27 cellular contexts compared by ENCODE assay signal in the genomic region with DNA sequence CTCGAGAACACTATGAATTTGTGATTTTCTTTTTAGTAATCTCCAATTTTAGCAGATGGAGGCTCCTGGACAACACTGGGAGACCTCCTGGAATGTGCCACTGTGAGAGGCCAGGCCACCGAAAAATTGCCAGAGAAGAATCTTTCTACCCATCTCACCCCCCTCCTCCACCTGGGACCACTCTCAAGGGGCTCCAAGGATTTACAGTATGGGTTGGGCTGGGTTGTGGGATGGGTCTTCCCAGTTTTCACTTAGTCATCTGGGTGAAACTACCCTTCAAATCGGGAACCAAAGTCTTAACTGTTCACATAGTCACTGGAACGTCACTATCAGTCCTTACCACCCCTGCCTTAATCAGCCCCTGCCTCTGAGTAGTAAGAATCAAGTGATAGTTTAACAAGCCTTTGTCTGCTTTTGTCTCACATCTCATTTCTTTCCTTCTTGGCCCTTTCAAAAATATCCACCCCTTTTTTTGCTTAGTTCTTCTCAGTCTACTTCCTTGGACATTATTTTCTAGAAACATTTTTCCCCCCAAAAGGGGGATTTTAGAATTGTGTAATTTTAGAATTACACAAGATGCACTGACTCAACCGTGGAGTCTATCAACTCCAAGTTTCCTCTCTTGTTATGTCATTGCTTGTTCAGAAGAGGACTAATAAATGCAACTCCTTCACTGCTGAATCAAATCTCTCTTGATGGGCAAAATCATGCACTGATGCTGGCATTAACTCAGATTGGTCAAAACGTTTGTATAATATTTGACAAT.
DNase-seq lines count a peak whose midpoint lies in the region; ATAC-seq, FAIRE-seq and TF ChIP-seq lines count a peak whose summit lies in the region.
"Had no signal": no experiment of that assay in that cellular context is flagged by ENCODE, and none has a peak within 500 bp of the region (broad histone marks: within the 10 kb centered on the region; RNA-seq: fewer than 3 reads in every experiment).

No MANE protein-coding gene starts in this region.

- no peak for DNase-seq in natural killer cell treated with Interleukin-12 subunit alpha and Interleukin-12 subunit beta and Interleukin-15 and Interleukin-18, amount 100 ng/mL, for 72 hours (ENCODE audit: low spot score)
- DNase-seq in natural killer cell (no peak), K562 (ENCODE audit: extremely low read depth in 1 of 4, low spot score in 3 of 4) (peak in 1 of 4 experiments; percentile 28), endodermal cell (no peak), activated T-cell treated with anti-CD3 and anti-CD28 coated beads for 4 hours (no peak), colonic mucosa (no peak)
- DNase-seq: 8988T; ACHN; BE2C; C1 segment of cervical spinal cord; CD4-positive, alpha-beta memory T cell; CD4-positive, CD25-positive, alpha-beta regulatory T cell; CD8-positive, alpha-beta memory T cell; COR-L47; DMS 273 treated with DMSO at 0.1 percent for 48 hours; DMS153; DMS53; DMS79; DND-41; EL; GDM1 had no signal

- H2AFZ ChIP-seq in K562 (ENCODE audit: low read depth, low read length), result no peak overlapping the region

- H3K4me1 Mint-ChIP-seq in natural killer cell treated with Interleukin-12 subunit alpha and Interleukin-12 subunit beta and Interleukin-15 and Interleukin-18, amount 100 ng/mL, for 72 hours (ENCODE audit: low read depth in 2 of 2), result peaks cover 5% of the 10 kb centered on the region in 2 donors
- H3K4me1 Mint-ChIP-seq in natural killer cell (no peaks in the 10 kb centered on the region), endodermal cell (peaks cover 5% of the 10 kb centered on the region)
- H3K4me1 Mint-ChIP-seq: CD14-positive monocyte; CD4-positive, alpha-beta memory T cell; CD4-positive, CD25-positive, alpha-beta regulatory T cell; CD8-positive, alpha-beta memory T cell had no signal

- no peaks in the 10 kb centered on the region for H4K20me1 ChIP-seq in K562 (replicated peaks; ENCODE audit: control insufficient read depth, insufficient read depth, low read length)
- H4K20me1 ChIP-seq: BLaER1 had no signal

- intact Hi-C loops in natural killer cell (cut with micrococcal nuclease), result no loop called here
- intact Hi-C loops in K562 (cut with micrococcal nuclease), result no loop called here
- intact Hi-C loops in colonic mucosa (cut with DNase I), result no loop called here

- no peak for TF ChIP-seq EP300 in K562 (IDR thresholded peaks at IDR 0.05; ENCODE audit: low read length)

- H3K9ac ChIP-seq in K562 (ENCODE audit: insufficient read depth in 1 of 2, low read depth in 2 of 2, low read length in 2 of 2) (no peak overlapping the region), endodermal cell (ENCODE audit: extremely low read depth, low read length, poor library complexity, severe bottlenecking) (no peak overlapping the region), colonic mucosa (ENCODE audit: low read depth in 2 of 2, low read length in 2 of 2) (no peak overlapping the region)
- H3K9ac ChIP-seq: BLaER1 had no signal

- BruUV-seq in K562 (replicated peaks; lab: Mats Ljungman, UMichigan), result no TSS peak

- peaks cover 9 to 50% of the 10 kb centered on the region in 2 donors for H3K27me3 Mint-ChIP-seq in natural killer cell treated with Interleukin-12 subunit alpha and Interleukin-12 subunit beta and Interleukin-15 and Interleukin-18, amount 100 ng/mL, for 72 hours
- H3K27me3 Mint-ChIP-seq in natural killer cell (ENCODE audit: low read depth in 2 of 2), result peaks cover 15 to 20% of the 10 kb centered on the region in 2 donors
- H3K27me3 Mint-ChIP-seq in endodermal cell (ENCODE audit: insufficient read depth), result peaks cover 26% of the 10 kb centered on the region
- H3K27me3 Mint-ChIP-seq: CD4-positive, CD25-positive, alpha-beta regulatory T cell had no signal

- no peak overlapping the region; the same call in 1 of the 2 replicates for H3K4me2 ChIP-seq in K562 (ENCODE audit: insufficient read depth, low read length)
- H3K4me2 ChIP-seq: BLaER1 had no signal

- no peaks in the 10 kb centered on the region for H3K36me3 ChIP-seq in K562 (ENCODE audit: control insufficient read depth, insufficient read depth, low read length)
- no peaks in the 10 kb centered on the region for H3K36me3 ChIP-seq in endodermal cell (ENCODE audit: control insufficient read depth, insufficient read depth, low read length)
- H3K36me3 ChIP-seq in colonic mucosa, result no peaks in the 10 kb centered on the region
- H3K36me3 ChIP-seq: BE2C, BLaER1 had no signal

- peaks cover 0 to 18% of the 10 kb centered on the region in 2 experiments; a peak in 2 of 5 replicates for H3K4me1 ChIP-seq in K562 (replicated peaks in 1 of 2; ENCODE audit: control insufficient read depth in 2 of 2, insufficient read depth in 2 of 2, low read length in 2 of 2)
- no peaks in the 10 kb centered on the region for H3K4me1 ChIP-seq in endodermal cell (ENCODE audit: control insufficient read depth, insufficient read depth, low read length)
- no peaks in the 10 kb centered on the region for H3K4me1 ChIP-seq in colonic mucosa
- H3K4me1 ChIP-seq: BE2C, BLaER1 had no signal

- H3K27me3 ChIP-seq in K562 (ENCODE audit: control insufficient read depth in 2 of 2, insufficient read depth in 2 of 2, low read length in 2 of 2) (no peaks in the 10 kb centered on the region), endodermal cell (ENCODE audit: control insufficient read depth, insufficient read depth, low read length, poor library complexity, severe bottlenecking) (peaks cover 34% of the 10 kb centered on the region), colonic mucosa (no peaks in the 10 kb centered on the region)
- H3K27me3 ChIP-seq: BE2C, BLaER1 had no signal

- H3K27ac ChIP-seq in K562 (ENCODE audit: extremely low read depth, low read depth, low read length) (no peak overlapping the region), endodermal cell (ENCODE audit: low read depth, low read length) (no peak overlapping the region), colonic mucosa (no peak overlapping the region)
- H3K27ac ChIP-seq: BLaER1 had no signal

- H3K9me3 ChIP-seq in K562 (replicated peaks; ENCODE audit: control insufficient read depth, insufficient read depth, low read depth, low read length) (no peaks in the 10 kb centered on the region), endodermal cell (ENCODE audit: control insufficient read depth, low read length) (no peaks in the 10 kb centered on the region), colonic mucosa (no peaks in the 10 kb centered on the region)
- H3K9me3 ChIP-seq: BE2C, BLaER1 had no signal

- FAIRE-seq in K562 (lab: Jason Lieb, UNC), result no peak
- FAIRE-seq: A204.1, GM12878, GM12892, GM18507 had no signal

- peak overlapping the region; percentile 54 for H3K4me3 Mint-ChIP-seq in natural killer cell treated with Interleukin-12 subunit alpha and Interleukin-12 subunit beta and Interleukin-15 and Interleukin-18, amount 100 ng/mL, for 72 hours
- no peak overlapping the region for H3K4me3 Mint-ChIP-seq in natural killer cell
- no peak overlapping the region for H3K4me3 Mint-ChIP-seq in endodermal cell
- H3K4me3 Mint-ChIP-seq: CD14-positive monocyte; CD4-positive, alpha-beta memory T cell; CD4-positive, CD25-positive, alpha-beta regulatory T cell; CD8-positive, alpha-beta memory T cell had no signal

- POLR2A ChIA-PET in K562 (lab: Yijun Ruan, JAX), result no interaction called here

- peak overlapping the region; percentile 72 for H3K27ac Mint-ChIP-seq in natural killer cell treated with Interleukin-12 subunit alpha and Interleukin-12 subunit beta and Interleukin-15 and Interleukin-18, amount 100 ng/mL, for 72 hours
- H3K27ac Mint-ChIP-seq in natural killer cell, result no peak overlapping the region
- H3K27ac Mint-ChIP-seq in endodermal cell, result no peak overlapping the region
- H3K27ac Mint-ChIP-seq: CD14-positive monocyte; CD4-positive, alpha-beta memory T cell; CD4-positive, CD25-positive, alpha-beta regulatory T cell; CD8-positive, alpha-beta memory T cell had no signal

- WGBS in K562 (ENCODE audit: insufficient coverage, low coverage, missing lambda C conversion rate), result 3% methylated on average over 6 of the region's 6 CpGs
- WGBS in endodermal cell (ENCODE audit: insufficient coverage in 1 of 2, insufficient read length in 1 of 2), 2 experiments, result 83 to 100% methylated on average over 1 to 6 of the region's 6 CpGs

- no peaks in the 10 kb centered on the region for H3K79me2 ChIP-seq in K562 (ENCODE audit: control insufficient read depth, insufficient read depth, low read length)

- CTCF ChIA-PET in K562 (lab: Yijun Ruan, JAX; ENCODE audit: low intra/inter-chr PET ratio), result no interaction called here

- no peaks in the 10 kb centered on the region for H3K9me3 Mint-ChIP-seq in natural killer cell treated with Interleukin-12 subunit alpha and Interleukin-12 subunit beta and Interleukin-15 and Interleukin-18, amount 100 ng/mL, for 72 hours
- H3K9me3 Mint-ChIP-seq in natural killer cell (no peaks in the 10 kb centered on the region), endodermal cell (no peaks in the 10 kb centered on the region)
- H3K9me3 Mint-ChIP-seq: CD8-positive, alpha-beta memory T cell had no signal

- no peak for TF ChIP-seq POLR2A in K562 (conservative IDR thresholded peaks at IDR 0.05)

- H3K9me1 ChIP-seq in K562 (ENCODE audit: control insufficient read depth, insufficient read depth, low read length), result no peaks in the 10 kb centered on the region

- in situ Hi-C loops in K562 (cut with MboI), result no loop called here

- TF ChIP-seq CTCF in natural killer cell (IDR thresholded peaks at IDR 0.05) (no peak), K562 (IDR thresholded peaks at IDR 0.05 in 2 of 3, conservative IDR thresholded peaks at IDR 0.05 in 1 of 3; ENCODE audit: insufficient read depth in 2 of 3, low read depth in 1 of 3, low read length in 3 of 3) (no peak), endodermal cell (conservative IDR thresholded peaks at IDR 0.05) (no peak), colonic mucosa (IDR thresholded peaks at IDR 0.05) (no peak)

- no peak for TF ChIP-seq RAD21 in K562 (CRISPR knock-in tag; conservative IDR thresholded peaks at IDR 0.05 in 1 of 2, IDR thresholded peaks at IDR 0.05 in 1 of 2)

- H3K36me3 Mint-ChIP-seq in natural killer cell treated with Interleukin-12 subunit alpha and Interleukin-12 subunit beta and Interleukin-15 and Interleukin-18, amount 100 ng/mL, for 72 hours, result no peaks in the 10 kb centered on the region
- H3K36me3 Mint-ChIP-seq in natural killer cell, result no peaks in the 10 kb centered on the region
- no peaks in the 10 kb centered on the region for H3K36me3 Mint-ChIP-seq in endodermal cell (ENCODE audit: low read depth)
- H3K36me3 Mint-ChIP-seq: CD14-positive monocyte; CD4-positive, alpha-beta memory T cell; CD4-positive, CD25-positive, alpha-beta regulatory T cell; CD8-positive, alpha-beta memory T cell had no signal

- no peak for ATAC-seq in natural killer cell treated with Interleukin-12 subunit alpha and Interleukin-12 subunit beta and Interleukin-15 and Interleukin-18, amount 100 ng/mL, for 72 hours
- ATAC-seq in natural killer cell (no peak), K562 (peak; percentile 21; the same call in 1 of the 3 replicates)
- ATAC-seq: GM12878 had no signal

- H3K4me3 ChIP-seq in K562 (no peak overlapping the region), endodermal cell (ENCODE audit: low read length) (peak overlapping the region; percentile 12), colonic mucosa (no peak overlapping the region)
- H3K4me3 ChIP-seq: BLaER1, GM12878 had no signal

TF ChIP-seq in K562, 482 proteins besides CTCF, POLR2A, EP300 and RAD21 (continues in another document):
- TF ChIP-seq ZNF699 (CRISPR knock-in tag; IDR thresholded peaks at IDR 0.05; ENCODE audit: insufficient replicate concordance) (no peak), MAFK (IDR thresholded peaks at IDR 0.05; ENCODE audit: low read length) (no peak)

Comparison
In these comparisons a context has a peak if more than half of its experiments do, and no peak if none do; other contexts are left out.
1. H3K27ac Mint-ChIP-seq: peak in natural killer cell treated with Interleukin-12 subunit alpha and Interleukin-12 subunit beta and Interleukin-15 and Interleukin-18, amount 100 ng/mL, for 72 hours (2 of 2); none in natural killer cell (0 of 2) and endodermal cell (single experiment).